ENCODE assay signal across 8 cellular contexts in genomic region chr14:92728781-92729364, GRCh38. TPM values are rescaled to one million over a fixed set of nuclear protein-coding genes. Genes with fewer than 3 reads are reported as not detected.
DNase-seq lines count a peak whose midpoint lies in the region; ATAC-seq and TF ChIP-seq lines count a peak whose summit lies in the region.

No MANE protein-coding gene starts in this region.

- no peaks in the 10 kb centered on the region; the same call in 2 of the 3 replicates for H3K9me3 Mint-ChIP-seq in GM23338

- TF ChIP-seq CTCF in GM12864 (IDR thresholded peaks at IDR 0.05; ENCODE audit: low read depth, low read length, missing control alignments) (no peak), GM23338 (conservative IDR thresholded peaks at IDR 0.05; ENCODE audit: low read depth in 2 of 2) (no peak), fibroblast of mammary gland (conservative IDR thresholded peaks at IDR 0.05; ENCODE audit: control insufficient read depth, insufficient read depth, low read depth, low read length) (no peak)

- H3F3A ChIP-seq in GM23338 (replicated peaks; ENCODE audit: low read depth): no peaks in the 10 kb centered on the region

- no peaks in the 10 kb centered on the region; the same call in 1 of the 2 replicates for H3K79me2 ChIP-seq in GM23338 (replicated peaks; ENCODE audit: insufficient read depth)

- H3K4me3 Mint-ChIP-seq in GM23338: no peak overlapping the region

- no peaks in the 10 kb centered on the region for H3K9me2 ChIP-seq in GM23338 (ENCODE audit: insufficient read depth)

- peaks cover 6% of the 10 kb centered on the region for H4K20me1 ChIP-seq in GM23338 (replicated peaks; ENCODE audit: insufficient read depth)

- H3K4me2 ChIP-seq in GM23338: no peak overlapping the region

- peak; percentile 62 for DNase-seq in GM12864 (ENCODE audit: low read depth)
- no peak for DNase-seq in GM23338 (ENCODE audit: low spot score)
- DNase-seq in NCI-H226: peak; percentile 92
- peak; percentile 79 for DNase-seq in fibroblast of mammary gland (ENCODE audit: low read depth)
- no peak for DNase-seq in ureter (ENCODE audit: low spot score)
- no peak for DNase-seq in HuH-7 (ENCODE audit: low spot score)
- DNase-seq in germinal center (ENCODE audit: low spot score): no peak
- no peak for DNase-seq in T1000 (lab: John Stamatoyannopoulos, UW)

- no peak overlapping the region for H3K27ac ChIP-seq in GM23338 (ENCODE audit: low read depth)

- peaks cover 6% of the 10 kb centered on the region; the same call in 2 of the 3 replicates for H3K4me1 Mint-ChIP-seq in GM23338

- peaks cover 15% of the 10 kb centered on the region; the same call in 1 of the 2 replicates for H3K36me3 ChIP-seq in GM23338 (ENCODE audit: insufficient read depth)

- no peaks in the 10 kb centered on the region for H3K4me1 ChIP-seq in GM23338 (ENCODE audit: insufficient read depth)

- ATAC-seq in GM23338: no peak

- H2AFZ ChIP-seq in GM23338: no peak overlapping the region

- H3K27ac Mint-ChIP-seq in GM23338: peak overlapping the region; percentile 74

- H3K36me3 Mint-ChIP-seq in GM23338 (ENCODE audit: low read depth): peaks cover 39% of the 10 kb centered on the region

- H3K27me3 ChIP-seq in GM23338 (ENCODE audit: insufficient read depth): no peaks in the 10 kb centered on the region

- H3K4me3 ChIP-seq in GM12864 (ENCODE audit: low read depth, low read length) (no peak overlapping the region), GM23338 (no peak overlapping the region), fibroblast of mammary gland (ENCODE audit: control insufficient read depth, low read depth, low read length) (no peak overlapping the region)

- H3K27me3 Mint-ChIP-seq in GM23338 (ENCODE audit: insufficient read depth, low read depth, poor library complexity): peaks cover 4% of the 10 kb centered on the region

TF ChIP-seq in GM23338, 12 proteins besides CTCF, POLR2A, EP300 and RAD21:
- TF ChIP-seq CREB1 (CRISPR knock-in tag; IDR thresholded peaks at IDR 0.05; ENCODE audit: low read depth) (no peak), EZH2phosphoT487 (IDR thresholded peaks at IDR 0.05; ENCODE audit: unreplicated experiment) (no peak), EZH2 (IDR thresholded peaks at IDR 0.05; ENCODE audit: low read depth, unreplicated experiment) (no peak), ZNF331 (CRISPR knock-in tag; IDR thresholded peaks at IDR 0.05; ENCODE audit: low read depth) (no peak), ETS1 (IDR thresholded peaks at IDR 0.05) (no peak), ZNF114 (CRISPR knock-in tag; IDR thresholded peaks at IDR 0.05) (no peak), POLR2AphosphoS5 (IDR thresholded peaks at IDR 0.05; ENCODE audit: low read depth) (no peak), JUNB (IDR thresholded peaks at IDR 0.05; ENCODE audit: unreplicated experiment) (no peak), STAT1 (IDR thresholded peaks at IDR 0.05; ENCODE audit: unreplicated experiment) (no peak), REST (IDR thresholded peaks at IDR 0.05; ENCODE audit: unreplicated experiment) (no peak), NANOG (IDR thresholded peaks at IDR 0.05; ENCODE audit: borderline replicate concordance) (no peak)
- TF ChIP-seq, protein P1, sequence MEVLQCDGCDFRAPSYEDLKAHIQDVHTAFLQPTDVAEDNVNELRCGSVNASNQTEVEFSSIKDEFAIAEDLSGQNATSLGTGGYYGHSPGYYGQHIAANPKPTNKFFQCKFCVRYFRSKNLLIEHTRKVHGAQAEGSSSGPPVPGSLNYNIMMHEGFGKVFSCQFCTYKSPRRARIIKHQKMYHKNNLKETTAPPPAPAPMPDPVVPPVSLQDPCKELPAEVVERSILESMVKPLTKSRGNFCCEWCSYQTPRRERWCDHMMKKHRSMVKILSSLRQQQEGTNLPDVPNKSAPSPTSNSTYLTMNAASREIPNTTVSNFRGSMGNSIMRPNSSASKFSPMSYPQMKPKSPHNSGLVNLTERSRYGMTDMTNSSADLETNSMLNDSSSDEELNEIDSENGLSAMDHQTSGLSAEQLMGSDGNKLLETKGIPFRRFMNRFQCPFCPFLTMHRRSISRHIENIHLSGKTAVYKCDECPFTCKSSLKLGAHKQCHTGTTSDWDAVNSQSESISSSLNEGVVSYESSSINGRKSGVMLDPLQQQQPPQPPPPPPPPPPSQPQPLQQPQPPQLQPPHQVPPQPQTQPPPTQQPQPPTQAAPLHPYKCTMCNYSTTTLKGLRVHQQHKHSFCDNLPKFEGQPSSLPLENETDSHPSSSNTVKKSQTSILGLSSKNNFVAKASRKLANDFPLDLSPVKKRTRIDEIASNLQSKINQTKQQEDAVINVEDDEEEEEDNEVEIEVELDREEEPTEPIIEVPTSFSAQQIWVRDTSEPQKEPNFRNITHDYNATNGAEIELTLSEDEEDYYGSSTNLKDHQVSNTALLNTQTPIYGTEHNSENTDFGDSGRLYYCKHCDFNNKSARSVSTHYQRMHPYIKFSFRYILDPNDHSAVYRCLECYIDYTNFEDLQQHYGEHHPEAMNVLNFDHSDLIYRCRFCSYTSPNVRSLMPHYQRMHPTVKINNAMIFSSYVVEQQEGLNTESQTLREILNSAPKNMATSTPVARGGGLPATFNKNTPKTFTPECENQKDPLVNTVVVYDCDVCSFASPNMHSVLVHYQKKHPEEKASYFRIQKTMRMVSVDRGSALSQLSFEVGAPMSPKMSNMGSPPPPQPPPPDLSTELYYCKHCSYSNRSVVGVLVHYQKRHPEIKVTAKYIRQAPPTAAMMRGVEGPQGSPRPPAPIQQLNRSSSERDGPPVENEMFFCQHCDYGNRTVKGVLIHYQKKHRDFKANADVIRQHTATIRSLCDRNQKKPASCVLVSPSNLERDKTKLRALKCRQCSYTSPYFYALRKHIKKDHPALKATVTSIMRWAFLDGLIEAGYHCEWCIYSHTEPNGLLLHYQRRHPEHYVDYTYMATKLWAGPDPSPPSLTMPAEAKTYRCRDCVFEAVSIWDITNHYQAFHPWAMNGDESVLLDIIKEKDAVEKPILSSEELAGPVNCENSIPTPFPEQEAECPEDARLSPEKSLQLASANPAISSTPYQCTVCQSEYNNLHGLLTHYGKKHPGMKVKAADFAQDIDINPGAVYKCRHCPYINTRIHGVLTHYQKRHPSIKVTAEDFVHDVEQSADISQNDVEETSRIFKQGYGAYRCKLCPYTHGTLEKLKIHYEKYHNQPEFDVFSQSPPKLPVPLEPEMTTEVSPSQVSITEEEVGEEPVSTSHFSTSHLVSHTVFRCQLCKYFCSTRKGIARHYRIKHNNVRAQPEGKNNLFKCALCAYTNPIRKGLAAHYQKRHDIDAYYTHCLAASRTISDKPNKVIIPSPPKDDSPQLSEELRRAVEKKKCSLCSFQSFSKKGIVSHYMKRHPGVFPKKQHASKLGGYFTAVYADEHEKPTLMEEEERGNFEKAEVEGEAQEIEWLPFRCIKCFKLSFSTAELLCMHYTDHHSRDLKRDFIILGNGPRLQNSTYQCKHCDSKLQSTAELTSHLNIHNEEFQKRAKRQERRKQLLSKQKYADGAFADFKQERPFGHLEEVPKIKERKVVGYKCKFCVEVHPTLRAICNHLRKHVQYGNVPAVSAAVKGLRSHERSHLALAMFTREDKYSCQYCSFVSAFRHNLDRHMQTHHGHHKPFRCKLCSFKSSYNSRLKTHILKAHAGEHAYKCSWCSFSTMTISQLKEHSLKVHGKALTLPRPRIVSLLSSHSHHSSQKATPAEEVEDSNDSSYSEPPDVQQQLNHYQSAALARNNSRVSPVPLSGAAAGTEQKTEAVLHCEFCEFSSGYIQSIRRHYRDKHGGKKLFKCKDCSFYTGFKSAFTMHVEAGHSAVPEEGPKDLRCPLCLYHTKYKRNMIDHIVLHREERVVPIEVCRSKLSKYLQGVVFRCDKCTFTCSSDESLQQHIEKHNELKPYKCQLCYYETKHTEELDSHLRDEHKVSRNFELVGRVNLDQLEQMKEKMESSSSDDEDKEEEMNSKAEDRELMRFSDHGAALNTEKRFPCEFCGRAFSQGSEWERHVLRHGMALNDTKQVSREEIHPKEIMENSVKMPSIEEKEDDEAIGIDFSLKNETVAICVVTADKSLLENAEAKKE (CRISPR knock-in tag; IDR thresholded peaks at IDR 0.05): no peak

RNA-seq across cellular contexts. Expression of gene LGMN, which starts 19.6 kb away (rescaled TPM):
- total RNA-seq in GM23338 (2014; rRNA removed; shearing (Covaris generic)): 83.5 and 120 TPM in 2 replicates
- polyA plus RNA-seq in GM23338 (2016; fragmentation: Nextera tagmentation; extraction: Ambion mirVana): 60.0 and 62.9 TPM in 2 replicates
- 100 TPM for total RNA-seq in ureter

Comparison
In these comparisons a context has a peak if more than half of its experiments do, and no peak if none do; other contexts are left out.
1. DNase-seq: peak in GM12864 (single experiment), NCI-H226 (single experiment) and fibroblast of mammary gland (single experiment); none in GM23338 (single experiment), ureter (single experiment), HuH-7 (single experiment), germinal center (single experiment) and T1000 (single experiment).